In the genomic region with DNA sequence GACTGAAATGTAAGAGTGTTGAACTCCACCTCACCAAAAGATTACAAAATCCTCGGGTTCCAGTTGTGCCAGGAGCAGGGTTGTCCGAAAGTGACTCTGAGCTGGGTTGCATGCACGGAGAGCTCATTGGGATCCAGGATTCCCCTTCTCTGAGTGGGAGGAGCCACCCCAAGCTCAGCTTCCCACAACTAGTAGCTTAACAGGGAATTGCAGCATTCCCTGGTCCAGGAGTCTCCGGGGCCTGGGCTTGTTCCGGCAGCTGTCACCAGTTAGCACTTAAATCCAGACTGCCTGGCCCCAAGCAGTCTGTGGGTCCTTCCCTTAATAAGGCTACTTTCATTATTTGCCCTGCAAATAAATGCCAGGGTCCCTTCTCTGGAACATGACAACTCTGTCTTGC, we compare ENCODE assay signal across 17 cellular contexts. TPM values are rescaled to one million over a fixed set of nuclear protein-coding genes. Genes with fewer than 3 reads are reported as not detected.
A peak's percentile ranks its signal among the peaks of the same experiment; 100 is the strongest.
DNase-seq lines count a peak whose midpoint lies in the region; ATAC-seq and TF ChIP-seq lines count a peak whose summit lies in the region.
"Had no signal": no experiment of that assay in that cellular context is flagged by ENCODE, and none has a peak within 500 bp of the region (broad histone marks: within the 10 kb centered on the region; RNA-seq: fewer than 3 reads in every experiment).

No MANE protein-coding gene starts in this region.

- no peak overlapping the region for H3K4me3 Mint-ChIP-seq in GM23338
- H3K4me3 Mint-ChIP-seq in WTC11 = no peak overlapping the region
- no peak overlapping the region for H3K4me3 Mint-ChIP-seq in nephron
- H3K4me3 Mint-ChIP-seq in activated T-helper 17 cell treated with anti-CD3 and anti-CD28 coated beads, Interleukin-2, amount 50 U/mL, for 72 hours = no peak overlapping the region
- no peak overlapping the region for H3K4me3 Mint-ChIP-seq in activated naive CD4-positive, alpha-beta T cell treated with anti-CD3 and anti-CD28 coated beads, Interleukin-2, amount 10 ng/mL, durations not matched to agents 7 days and 5 days
- H3K4me3 Mint-ChIP-seq: activated naive CD4-positive, alpha-beta T cell treated with anti-CD3 and anti-CD28 coated beads, Interleukin-2, amount 50 U/mL, for 24 hours; naive thymus-derived CD8-positive, alpha-beta T cell had no signal

- no peaks in the 10 kb centered on the region for H3K9me3 ChIP-seq in osteoblast (ENCODE audit: low read depth, low read length)
- H3K9me3 ChIP-seq: testis had no signal

- H4K20me1 ChIP-seq in GM23338 (replicated peaks; ENCODE audit: insufficient read depth) (no peaks in the 10 kb centered on the region), osteoblast (ENCODE audit: insufficient read depth, low read length) (no peaks in the 10 kb centered on the region)

- H3K9me2 ChIP-seq in GM23338 (ENCODE audit: insufficient read depth) = no peaks in the 10 kb centered on the region

- intact Hi-C loops in head of caudate nucleus (cut with DNase I) = no loop called here

- H3K4me3 ChIP-seq in GM23338 (no peak overlapping the region), osteoblast (ENCODE audit: insufficient read depth, low read length) (no peak overlapping the region)
- H3K4me3 ChIP-seq: testis had no signal

- peak; percentile 81 for ATAC-seq in GM23338
- ATAC-seq in WTC11 = peak; percentile 65
- peak; percentile 59 for ATAC-seq in foreskin keratinocyte
- ATAC-seq in activated T-helper 17 cell treated with anti-CD3 and anti-CD28 coated beads, Interleukin-2, amount 50 U/mL, for 72 hours (replicated peaks) = no peak
- ATAC-seq: naive thymus-derived CD8-positive, alpha-beta T cell had no signal

- H3K4me2 ChIP-seq in GM23338 (no peak overlapping the region), osteoblast (ENCODE audit: insufficient read depth, low read length) (no peak overlapping the region)

- H3K27ac Mint-ChIP-seq in GM23338 = no peak overlapping the region
- H3K27ac Mint-ChIP-seq in WTC11 = no peak overlapping the region
- H3K27ac Mint-ChIP-seq in nephron = peak overlapping the region in 2 of 3 experiments; percentile 53 to 85
- no peak overlapping the region for H3K27ac Mint-ChIP-seq in activated T-helper 17 cell treated with anti-CD3 and anti-CD28 coated beads, Interleukin-2, amount 50 U/mL, for 72 hours
- H3K27ac Mint-ChIP-seq in activated naive CD4-positive, alpha-beta T cell treated with anti-CD3 and anti-CD28 coated beads, Interleukin-2, amount 10 ng/mL, durations not matched to agents 7 days and 5 days = no peak overlapping the region
- H3K27ac Mint-ChIP-seq: activated naive CD4-positive, alpha-beta T cell treated with anti-CD3 and anti-CD28 coated beads, Interleukin-2, amount 50 U/mL, for 24 hours had no signal

- H3K36me3 ChIP-seq in GM23338 (ENCODE audit: insufficient read depth) (no peaks in the 10 kb centered on the region), osteoblast (ENCODE audit: insufficient read depth, low read length) (no peaks in the 10 kb centered on the region)

- POLR2A ChIA-PET in WTC11 (lab: Charles Lee) = interaction anchor here (0.6 kb wide), 1 partner anchor 136 kb away, joined by 3 read pairs; no protein-coding TSS in a partner anchor

- H3K79me2 ChIP-seq in GM23338 (replicated peaks; ENCODE audit: insufficient read depth) = no peaks in the 10 kb centered on the region
- H3K79me2 ChIP-seq in osteoblast (ENCODE audit: insufficient read depth, low read length) = no peaks in the 10 kb centered on the region

- H2AFZ ChIP-seq in GM23338 (peak overlapping the region; percentile 78; the same call in 1 of the 2 replicates), osteoblast (ENCODE audit: low read length) (no peak overlapping the region)

- peaks cover 4% of the 10 kb centered on the region; the same call in 2 of the 3 replicates for H3K36me3 Mint-ChIP-seq in GM23338 (ENCODE audit: low read depth)
- H3K36me3 Mint-ChIP-seq in WTC11 = peaks cover 3% of the 10 kb centered on the region
- no peaks in the 10 kb centered on the region for H3K36me3 Mint-ChIP-seq in nephron (ENCODE audit: low read depth)
- no peaks in the 10 kb centered on the region for H3K36me3 Mint-ChIP-seq in activated T-helper 17 cell treated with anti-CD3 and anti-CD28 coated beads, Interleukin-2, amount 50 U/mL, for 72 hours (ENCODE audit: low read depth)
- H3K36me3 Mint-ChIP-seq in activated naive CD4-positive, alpha-beta T cell treated with anti-CD3 and anti-CD28 coated beads, Interleukin-2, amount 10 ng/mL, durations not matched to agents 7 days and 5 days = no peaks in the 10 kb centered on the region
- H3K36me3 Mint-ChIP-seq: activated naive CD4-positive, alpha-beta T cell treated with anti-CD3 and anti-CD28 coated beads, Interleukin-2, amount 50 U/mL, for 24 hours; naive thymus-derived CD8-positive, alpha-beta T cell had no signal

- H3K27me3 Mint-ChIP-seq in GM23338 (ENCODE audit: insufficient read depth, low read depth, poor library complexity) (peaks cover 10% of the 10 kb centered on the region), WTC11 (ENCODE audit: low read depth) (peaks cover 8% of the 10 kb centered on the region), nephron (ENCODE audit: low read depth) (peaks cover 20% of the 10 kb centered on the region)
- peaks cover 14% of the 10 kb centered on the region for H3K27me3 Mint-ChIP-seq in activated T-helper 17 cell treated with anti-CD3 and anti-CD28 coated beads, Interleukin-2, amount 50 U/mL, for 72 hours
- peaks cover 21% of the 10 kb centered on the region for H3K27me3 Mint-ChIP-seq in activated naive CD4-positive, alpha-beta T cell treated with anti-CD3 and anti-CD28 coated beads, Interleukin-2, amount 10 ng/mL, durations not matched to agents 7 days and 5 days
- H3K27me3 Mint-ChIP-seq: activated naive CD4-positive, alpha-beta T cell treated with anti-CD3 and anti-CD28 coated beads, Interleukin-2, amount 50 U/mL, for 24 hours had no signal

- H3K27me3 ChIP-seq in GM23338 (ENCODE audit: insufficient read depth) = no peaks in the 10 kb centered on the region
- H3K27me3 ChIP-seq in foreskin keratinocyte = no peaks in the 10 kb centered on the region
- peaks cover 23% of the 10 kb centered on the region for H3K27me3 ChIP-seq in osteoblast (ENCODE audit: insufficient read depth, low read length)
- H3K27me3 ChIP-seq: testis had no signal

- H3K4me1 ChIP-seq in GM23338 (ENCODE audit: insufficient read depth) (no peaks in the 10 kb centered on the region), foreskin keratinocyte (peaks cover 16% of the 10 kb centered on the region), osteoblast (ENCODE audit: insufficient read depth, low read length) (no peaks in the 10 kb centered on the region)
- H3K4me1 ChIP-seq: testis had no signal

- TF ChIP-seq CTCF in GM23338 (conservative IDR thresholded peaks at IDR 0.05; ENCODE audit: low read depth in 2 of 2) (no peak), WTC11 (IDR thresholded peaks at IDR 0.05) (no peak), foreskin keratinocyte (conservative IDR thresholded peaks at IDR 0.05) (no peak), nephron (IDR thresholded peaks at IDR 0.05; ENCODE audit: unreplicated experiment in 3 of 3) (no peak), osteoblast (IDR thresholded peaks at IDR 0.05; ENCODE audit: extremely low read depth, low read depth, low read length) (no peak)

- peaks cover 12% of the 10 kb centered on the region for H3K9me3 Mint-ChIP-seq in GM23338
- peaks cover 6% of the 10 kb centered on the region for H3K9me3 Mint-ChIP-seq in WTC11
- no peaks in the 10 kb centered on the region for H3K9me3 Mint-ChIP-seq in nephron
- no peaks in the 10 kb centered on the region for H3K9me3 Mint-ChIP-seq in activated T-helper 17 cell treated with anti-CD3 and anti-CD28 coated beads, Interleukin-2, amount 50 U/mL, for 72 hours
- no peaks in the 10 kb centered on the region for H3K9me3 Mint-ChIP-seq in activated naive CD4-positive, alpha-beta T cell treated with anti-CD3 and anti-CD28 coated beads, Interleukin-2, amount 10 ng/mL, durations not matched to agents 7 days and 5 days
- H3K9me3 Mint-ChIP-seq: activated naive CD4-positive, alpha-beta T cell treated with anti-CD3 and anti-CD28 coated beads, Interleukin-2, amount 50 U/mL, for 24 hours had no signal

- H3K4me1 Mint-ChIP-seq in GM23338 (no peaks in the 10 kb centered on the region; the same call in 2 of the 3 replicates), WTC11 (0 out of 2 replicates have a peak, but pooled peaks cover 3% of the 10 kb centered on the region), nephron (peaks cover 18% of the 10 kb centered on the region)
- H3K4me1 Mint-ChIP-seq in activated T-helper 17 cell treated with anti-CD3 and anti-CD28 coated beads, Interleukin-2, amount 50 U/mL, for 72 hours = no peaks in the 10 kb centered on the region
- H3K4me1 Mint-ChIP-seq in activated naive CD4-positive, alpha-beta T cell treated with anti-CD3 and anti-CD28 coated beads, Interleukin-2, amount 10 ng/mL, durations not matched to agents 7 days and 5 days = no peaks in the 10 kb centered on the region
- H3K4me1 Mint-ChIP-seq: activated naive CD4-positive, alpha-beta T cell treated with anti-CD3 and anti-CD28 coated beads, Interleukin-2, amount 50 U/mL, for 24 hours; naive thymus-derived CD8-positive, alpha-beta T cell had no signal

- no peaks in the 10 kb centered on the region for H3F3A ChIP-seq in GM23338 (replicated peaks; ENCODE audit: low read depth)

- CTCF ChIA-PET in WTC11 (lab: Charles Lee) = interaction anchor here (0.5 to 3.0 kb wide), 7 partner anchors 9 to 55 kb away, joined by 3 to 7 read pairs (median 4); no protein-coding TSS in a partner anchor
- CTCF ChIA-PET in activated naive CD4-positive, alpha-beta T cell treated with anti-CD3 and anti-CD28 coated beads, Interleukin-2, amount 10 ng/mL, durations not matched to agents 7 days and 5 days (lab: Charles Lee) = no interaction called here

- H3K27ac ChIP-seq in GM23338 (ENCODE audit: low read depth) (no peak overlapping the region), foreskin keratinocyte (no peak overlapping the region), osteoblast (ENCODE audit: low read depth, low read length) (no peak overlapping the region)
- H3K27ac ChIP-seq: testis had no signal

- no peak for DNase-seq in GM23338 (ENCODE audit: low spot score)
- DNase-seq in WTC11 (ENCODE audit: low spot score) = no peak
- DNase-seq in foreskin keratinocyte = no peak
- DNase-seq in osteoblast (ENCODE audit: insufficient read length, low spot score, missing footprints) = no peak
- DNase-seq in activated naive CD4-positive, alpha-beta T cell treated with anti-CD3 and anti-CD28 coated beads, Interleukin-2, amount 10 ng/mL, durations not matched to agents 7 days and 5 days = no peak
- DNase-seq in head of caudate nucleus = no peak
- DNase-seq: activated CD4-positive, alpha-beta T cell treated with anti-CD3 and anti-CD28 coated beads for 4 hours; activated CD8-positive, alpha-beta memory T cell treated with anti-CD3 and anti-CD28 coated beads, Interleukin-2, amount 50 U/mL, for 4 hours; DMS153; SIG-M5; stimulated activated CD4-positive, alpha-beta T cell treated with anti-CD3 and anti-CD28 coated beads, Interleukin-2, amount 100 ng/mL, for 24 hours; T-helper 9 cell; testis had no signal

RNA-seq across cellular contexts. Expression of gene CD9, which starts 50.1 kb away (rescaled TPM):
- 222 and 227 TPM in 2 replicates for total RNA-seq in GM23338 (2014; rRNA removed; shearing (Covaris generic))
- polyA plus RNA-seq in GM23338 (2016; fragmentation: Nextera tagmentation; extraction: Ambion mirVana) (250 and 251 TPM in 2 replicates), foreskin keratinocyte (620 and 648 TPM in 2 replicates)
- total RNA-seq in WTC11 (2021) (241 to 260 TPM (median 251 TPM) in 3 replicates), foreskin keratinocyte (577 and 589 TPM in 2 replicates), osteoblast (19.4 and 34.4 TPM in 2 replicates)
- 1 to 10 TPM in 1 of 2 donors, under 1 TPM in 1; 0.76 to 1.6 TPM for total RNA-seq in activated T-helper 17 cell treated with anti-CD3 and anti-CD28 coated beads, Interleukin-2, amount 50 U/mL, for 72 hours

Comparison
In these comparisons a context has a peak if more than half of its experiments do, and no peak if none do; other contexts are left out.
1. H3K27ac Mint-ChIP-seq: peak in nephron (2 of 3); none in GM23338 (single experiment), WTC11 (single experiment), activated T-helper 17 cell treated with anti-CD3 and anti-CD28 coated beads, Interleukin-2, amount 50 U/mL, for 72 hours (single experiment) and activated naive CD4-positive, alpha-beta T cell treated with anti-CD3 and anti-CD28 coated beads, Interleukin-2, amount 10 ng/mL, durations not matched to agents 7 days and 5 days (single experiment).